23 cellular contexts compared by ENCODE assay signal in genomic region chr15:27673766-27674445, GRCh38.
"Had no signal": no experiment of that assay in that cellular context is flagged by ENCODE, and none has a peak within 500 bp of the region (broad histone marks: within the 10 kb centered on the region; RNA-seq: fewer than 3 reads in every experiment).

No MANE protein-coding gene starts in this region.

- H3K9me3 ChIP-seq: heart right ventricle, left ventricle myocardium inferior, lower lobe of right lung had no signal

- H3K4me1 Mint-ChIP-seq: immature natural killer cell, memory B cell had no signal

- DNase-seq: heart right ventricle, hippocampal formation, hypothalamus, immature natural killer cell, islet precursor cell, kidney, kidney glomerular epithelial cell, left cardiac atrium, left colon, left lung, left ventricle myocardium inferior, left ventricle myocardium superior, lower lobe of right lung, mammary epithelial cell, mesenchymal stem cell, mesendoderm, midbrain, mucosa of descending colon had no signal

- H3K4me1 ChIP-seq: heart right ventricle, left lung, left ventricle myocardium inferior, lower lobe of right lung had no signal

- H3K27me3 ChIP-seq: hepatocyte, left lung had no signal

- H3K27ac ChIP-seq: heart right ventricle, hepatocyte, left lung, left ventricle myocardium inferior, lower lobe of right lung had no signal

- H3K27me3 Mint-ChIP-seq: memory B cell had no signal

- H3K9me3 Mint-ChIP-seq: memory B cell, mesothelial cell of epicardium had no signal

- H3K36me3 Mint-ChIP-seq: immature natural killer cell, memory B cell, mesothelial cell of epicardium had no signal

- H2AFZ ChIP-seq: hepatocyte had no signal

- H3K4me3 Mint-ChIP-seq: immature natural killer cell, memory B cell, mesothelial cell of epicardium had no signal

- ATAC-seq: heart right ventricle, left cardiac atrium, left colon, left lobe of liver, left lung, left ventricle myocardium superior, lower lobe of right lung, mucosa of descending colon had no signal

- H3K27ac Mint-ChIP-seq: immature natural killer cell, memory B cell, mesothelial cell of epicardium had no signal

- H3K4me3 ChIP-seq: heart right ventricle, hepatocyte, left lung, left ventricle myocardium inferior, lower lobe of right lung, lung, mucosa of descending colon had no signal

- H3K36me3 ChIP-seq: heart right ventricle, left lung, left ventricle myocardium inferior, lower lobe of right lung had no signal

- H3K4me2 ChIP-seq: hepatocyte had no signal
